ENCODE assay signal across 8 cellular contexts in genomic region chr20:17896247-17896723, GRCh38.
A peak's percentile ranks its signal among the peaks of the same experiment; 100 is the strongest.
DNase-seq lines count a peak whose midpoint lies in the region; ATAC-seq, FAIRE-seq and TF ChIP-seq lines count a peak whose summit lies in the region.

No MANE protein-coding gene starts in this region.

- intact Hi-C loops in activated CD4-positive, alpha-beta T cell treated with anti-CD3 and anti-CD28 coated beads, Interleukin-2, amount 10 ng/mL, durations not matched to agents 24 days and 14 days (cut with micrococcal nuclease) = loop anchor here (1.0 to 5.0 kb wide), 4 partner anchors 39 to 229 kb away; no protein-coding TSS in a partner anchor
- intact Hi-C loops in activated CD4-positive, alpha-beta T cell treated with anti-CD3 and anti-CD28 coated beads for 36 hours (cut with DNase I, micrococcal nuclease) = loop anchor here (5.0 to 10.0 kb wide), 2 partner anchors 99 to 1094 kb away; no protein-coding TSS in a partner anchor
- intact Hi-C loops in endothelial cell of umbilical vein (cut with micrococcal nuclease) = loop anchor here (1.0 kb wide), 2 partner anchors 146 to 214 kb away; partner anchors contain the start of gene RRBP1
- intact Hi-C loops in transverse colon (cut with DNase I; ENCODE audit: low total_unique reads) = loop anchor here (5.0 kb wide), 1 partner anchor 214 kb away; the partner anchor contains the start of gene RRBP1

- WGBS in transverse colon (ENCODE audit: low coverage in 1 of 2), 2 donors = 50 to 52% methylated on average over 8 of the region's 8 CpGs

- peak; percentile 85 for FAIRE-seq in endothelial cell of umbilical vein (lab: Jason Lieb, UNC)

- no peak for DNase-seq in activated CD4-positive, alpha-beta T cell treated with anti-CD3 and anti-CD28 coated beads, Interleukin-2, amount 10 ng/mL, durations not matched to agents 24 days and 14 days
- no peak for DNase-seq in activated CD4-positive, alpha-beta T cell treated with anti-CD3 and anti-CD28 coated beads for 36 hours
- DNase-seq in endothelial cell of umbilical vein (ENCODE audit: low read depth, low spot score) (peak; percentile 90), naive B cell (no peak), transverse colon (no peak), NCI-H2171 treated with DMSO at 0.1 percent for 48 hours (lab: John Stamatoyannopoulos, UW) (no peak), Karpas-422 (no peak)
- no peak for DNase-seq in stimulated activated CD4-positive, alpha-beta T cell treated with anti-CD3 and anti-CD28 coated beads, Interleukin-15, amount 100 ng/mL, for 24 hours

- peak overlapping the region; percentile 67 for H3K27ac Mint-ChIP-seq in activated CD4-positive, alpha-beta T cell treated with anti-CD3 and anti-CD28 coated beads, Interleukin-2, amount 10 ng/mL, durations not matched to agents 24 days and 14 days
- H3K27ac Mint-ChIP-seq in activated CD4-positive, alpha-beta T cell treated with anti-CD3 and anti-CD28 coated beads for 36 hours = no peak overlapping the region
- H3K27ac Mint-ChIP-seq in naive B cell = peak overlapping the region in 5 of 6 donors; percentile 49 to 99 (median 88)

- peaks cover 22% of the 10 kb centered on the region for H3K4me1 Mint-ChIP-seq in activated CD4-positive, alpha-beta T cell treated with anti-CD3 and anti-CD28 coated beads, Interleukin-2, amount 10 ng/mL, durations not matched to agents 24 days and 14 days
- peaks cover 17% of the 10 kb centered on the region for H3K4me1 Mint-ChIP-seq in activated CD4-positive, alpha-beta T cell treated with anti-CD3 and anti-CD28 coated beads for 36 hours
- H3K4me1 Mint-ChIP-seq in naive B cell = peaks cover 28 to 72% (median 54%) of the 10 kb centered on the region in 3 donors

- no peaks in the 10 kb centered on the region for H3K9me2 ChIP-seq in Karpas-422 (replicated peaks; ENCODE audit: insufficient read depth, low read length)

- H4K20me1 ChIP-seq in endothelial cell of umbilical vein (replicated peaks; ENCODE audit: control insufficient read depth, extremely low read depth, insufficient read depth, low read length) (no peaks in the 10 kb centered on the region), Karpas-422 (ENCODE audit: insufficient read depth, low read depth, low read length) (no peaks in the 10 kb centered on the region)

- H3K27me3 Mint-ChIP-seq in activated CD4-positive, alpha-beta T cell treated with anti-CD3 and anti-CD28 coated beads, Interleukin-2, amount 10 ng/mL, durations not matched to agents 24 days and 14 days = peaks cover 42% of the 10 kb centered on the region
- H3K27me3 Mint-ChIP-seq in activated CD4-positive, alpha-beta T cell treated with anti-CD3 and anti-CD28 coated beads for 36 hours = peaks cover 23% of the 10 kb centered on the region
- no peaks in the 10 kb centered on the region for H3K27me3 Mint-ChIP-seq in naive B cell

- H3K36me3 ChIP-seq in endothelial cell of umbilical vein (ENCODE audit: control insufficient read depth in 2 of 2, extremely low read depth in 1 of 2, insufficient read depth in 2 of 2, low read length in 2 of 2) (no peaks in the 10 kb centered on the region), transverse colon (no peaks in the 10 kb centered on the region), Karpas-422 (ENCODE audit: insufficient read depth, low read length) (no peaks in the 10 kb centered on the region)

- H3K79me2 ChIP-seq in endothelial cell of umbilical vein (ENCODE audit: control insufficient read depth, insufficient read depth, low read length) (no peaks in the 10 kb centered on the region), Karpas-422 (ENCODE audit: low read length) (no peaks in the 10 kb centered on the region)

- POLR2A ChIA-PET in activated CD4-positive, alpha-beta T cell treated with anti-CD3 and anti-CD28 coated beads for 36 hours (lab: Charles Lee) = interaction anchor here (0.6 to 0.9 kb wide), 3 partner anchors 74 to 330 kb away, joined by 3 to 5 read pairs (median 4); partner anchors contain the start of gene RRBP1
- POLR2A ChIA-PET in endothelial cell of umbilical vein (lab: Charles Lee) = interaction anchor here (0.6 to 2.7 kb wide), 2 partner anchors 96 to 215 kb away, joined by 8 to 20 read pairs; partner anchors contain the start of gene RRBP1

- H2AFZ ChIP-seq in endothelial cell of umbilical vein (ENCODE audit: low read depth, low read length) = peak overlapping the region; percentile 52
- H2AFZ ChIP-seq in Karpas-422 (ENCODE audit: low read length) = no peak overlapping the region

- H3K4me3 ChIP-seq in endothelial cell of umbilical vein (replicated peaks in 1 of 3; ENCODE audit: insufficient read depth in 1 of 3, low read depth in 1 of 3, low read length in 3 of 3) = no peak overlapping the region
- H3K4me3 ChIP-seq in transverse colon = no peak overlapping the region
- no peak overlapping the region for H3K4me3 ChIP-seq in Karpas-422 (ENCODE audit: low read length)

- H3K9me3 ChIP-seq in endothelial cell of umbilical vein (replicated peaks; ENCODE audit: control insufficient read depth, insufficient read depth, low read length) (no peaks in the 10 kb centered on the region), transverse colon (no peaks in the 10 kb centered on the region), Karpas-422 (ENCODE audit: low read length) (no peaks in the 10 kb centered on the region)

- no peak for TF ChIP-seq CTCF in endothelial cell of umbilical vein (IDR thresholded peaks at IDR 0.05; ENCODE audit: extremely low read depth in 1 of 2, insufficient read depth in 1 of 2, low read depth in 1 of 2, low read length in 2 of 2)
- TF ChIP-seq CTCF in transverse colon (IDR thresholded peaks at IDR 0.05) = no peak

- peak overlapping the region; percentile 70 for H3K9ac ChIP-seq in endothelial cell of umbilical vein (replicated peaks; ENCODE audit: extremely low read depth, insufficient read depth, low read length)
- no peak overlapping the region for H3K9ac ChIP-seq in Karpas-422 (ENCODE audit: low read length)

- peak; percentile 34 for TF ChIP-seq POLR2A in endothelial cell of umbilical vein (IDR thresholded peaks at IDR 0.05; ENCODE audit: low read depth, low read length)
- TF ChIP-seq POLR2A in transverse colon (IDR thresholded peaks at IDR 0.05) = no peak

- H3K36me3 Mint-ChIP-seq in activated CD4-positive, alpha-beta T cell treated with anti-CD3 and anti-CD28 coated beads, Interleukin-2, amount 10 ng/mL, durations not matched to agents 24 days and 14 days (ENCODE audit: low read depth) = no peaks in the 10 kb centered on the region
- no peaks in the 10 kb centered on the region for H3K36me3 Mint-ChIP-seq in activated CD4-positive, alpha-beta T cell treated with anti-CD3 and anti-CD28 coated beads for 36 hours (ENCODE audit: low read depth)
- no peaks in the 10 kb centered on the region for H3K36me3 Mint-ChIP-seq in naive B cell

- CTCF ChIA-PET in activated CD4-positive, alpha-beta T cell treated with anti-CD3 and anti-CD28 coated beads for 36 hours (lab: Charles Lee) = interaction anchor here (0.6 to 4.9 kb wide), 11 partner anchors 39 to 391 kb away, joined by 3 to 33 read pairs (median 3); partner anchors contain the start of gene RRBP1
- CTCF ChIA-PET in endothelial cell of umbilical vein (lab: Charles Lee) = interaction anchor here (1.0 to 8.0 kb wide), 17 partner anchors 11 to 394 kb away, joined by 3 to 110 read pairs (median 7); partner anchors contain the start of genes BANF2 and RRBP1

- no peak for TF ChIP-seq EP300 in transverse colon (IDR thresholded peaks at IDR 0.05; ENCODE audit: low read depth)

- H3K27ac ChIP-seq in endothelial cell of umbilical vein (ENCODE audit: insufficient read depth, low read depth, low read length) (peak overlapping the region; percentile 80), transverse colon (peak overlapping the region; percentile 51 to 79 (median 70)), Karpas-422 (ENCODE audit: low read length) (no peak overlapping the region)

- H3K4me1 ChIP-seq in endothelial cell of umbilical vein (ENCODE audit: control insufficient read depth, extremely low read depth, insufficient read depth, low read length) (peaks cover 25% of the 10 kb centered on the region), transverse colon (peaks cover 0 to 22% (median 2%) of the 10 kb centered on the region in 4 donors), Karpas-422 (ENCODE audit: low read length) (peaks cover 11% of the 10 kb centered on the region)

- no peaks in the 10 kb centered on the region for H3K9me1 ChIP-seq in endothelial cell of umbilical vein (replicated peaks; ENCODE audit: control insufficient read depth, extremely low read depth, insufficient read depth, low read length)

- no peak for ATAC-seq in activated CD4-positive, alpha-beta T cell treated with anti-CD3 and anti-CD28 coated beads for 36 hours
- no peak for ATAC-seq in naive B cell (ENCODE audit: low read depth in 2 of 2)

- BruUV-seq in endothelial cell of umbilical vein (replicated peaks; lab: Mats Ljungman, UMichigan) = no TSS peak

- peak overlapping the region; percentile 61 for H3K4me3 Mint-ChIP-seq in activated CD4-positive, alpha-beta T cell treated with anti-CD3 and anti-CD28 coated beads, Interleukin-2, amount 10 ng/mL, durations not matched to agents 24 days and 14 days
- no peak overlapping the region for H3K4me3 Mint-ChIP-seq in activated CD4-positive, alpha-beta T cell treated with anti-CD3 and anti-CD28 coated beads for 36 hours
- peak overlapping the region; percentile 91 to 96 (median 95) for H3K4me3 Mint-ChIP-seq in naive B cell

- in situ Hi-C loops in transverse colon (cut with MboI; ENCODE audit: low pct_ligation_motif_present in 1 of 4, low pct_unique_long_range_greater_than_20kb in 1 of 4, low sequenced_read_pairs in 3 of 4) = loop anchor here in 3 of 4 donors (10.0 to 25.0 kb wide), 3 partner anchors 209 to 359 kb away; partner anchors contain the start of genes BANF2 (in 1 of the 3), BFSP1 (in 1 of the 3) and RRBP1 (in 1 of the 3)

- H3K4me2 ChIP-seq in endothelial cell of umbilical vein (ENCODE audit: insufficient read depth, low read length) (peak overlapping the region; percentile 72), Karpas-422 (ENCODE audit: low read depth, low read length, poor library complexity, severe bottlenecking) (no peak overlapping the region)

- H3K27me3 ChIP-seq in endothelial cell of umbilical vein (ENCODE audit: control insufficient read depth in 2 of 2, insufficient read depth in 2 of 2, low read length in 2 of 2) = peaks cover 2 to 3% of the 10 kb centered on the region in 2 experiments
- no peaks in the 10 kb centered on the region for H3K27me3 ChIP-seq in transverse colon
- no peaks in the 10 kb centered on the region for H3K27me3 ChIP-seq in Karpas-422 (ENCODE audit: low read length)

- no peaks in the 10 kb centered on the region for H3K9me3 Mint-ChIP-seq in activated CD4-positive, alpha-beta T cell treated with anti-CD3 and anti-CD28 coated beads, Interleukin-2, amount 10 ng/mL, durations not matched to agents 24 days and 14 days
- no peaks in the 10 kb centered on the region for H3K9me3 Mint-ChIP-seq in activated CD4-positive, alpha-beta T cell treated with anti-CD3 and anti-CD28 coated beads for 36 hours (ENCODE audit: low read depth)
- H3K9me3 Mint-ChIP-seq in naive B cell = peaks cover 0 to 6% (median 0%) of the 10 kb centered on the region in 7 donors

- dilution Hi-C loops in endothelial cell of umbilical vein (cut with MboI; ENCODE audit: extremely low pct_ligation_motif_present, low sequenced_read_pairs) = no loop called here

TF ChIP-seq in endothelial cell of umbilical vein, 7 proteins besides CTCF, POLR2A, EP300 and RAD21 (continues in another document):
- TF ChIP-seq EZH2 (IDR thresholded peaks at IDR 0.05; ENCODE audit: borderline replicate concordance, low read depth, low read length, severe bottlenecking) (no peak), FOS (IDR thresholded peaks at IDR 0.05; ENCODE audit: borderline replicate concordance, insufficient read depth, low read length) (peak; percentile 32)
